18 cellular contexts compared by ENCODE assay signal in the genomic region with DNA sequence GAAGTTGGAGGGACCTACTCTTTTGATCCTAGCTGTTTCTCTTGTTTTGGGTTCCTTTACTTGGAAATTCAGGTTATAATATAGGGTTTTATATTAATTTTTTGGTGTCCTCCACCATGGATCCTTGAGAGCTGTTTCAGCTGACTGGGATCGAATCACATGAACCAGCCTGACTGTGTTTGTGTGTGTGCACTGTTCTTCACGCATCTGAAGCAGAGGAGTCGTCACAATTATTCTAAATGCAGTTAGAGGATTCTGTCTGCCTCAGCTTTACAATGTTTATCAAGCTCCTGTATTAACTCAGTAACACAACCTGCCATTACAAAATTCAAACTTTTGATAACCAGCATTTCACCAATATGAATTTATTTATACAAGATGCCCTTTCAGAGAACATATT.
DNase-seq lines count a peak whose midpoint lies in the region; ATAC-seq and TF ChIP-seq lines count a peak whose summit lies in the region.
"Had no signal": no experiment of that assay in that cellular context is flagged by ENCODE, and none has a peak within 500 bp of the region (broad histone marks: within the 10 kb centered on the region; RNA-seq: fewer than 3 reads in every experiment).

No MANE protein-coding gene starts in this region.

- H3K36me3 Mint-ChIP-seq in endodermal cell (ENCODE audit: low read depth) (no peaks in the 10 kb centered on the region), neural crest cell (ENCODE audit: low read depth) (peaks cover 1% of the 10 kb centered on the region), GM23338 (ENCODE audit: low read depth) (no peaks in the 10 kb centered on the region)

- H3K27ac ChIP-seq in endodermal cell (ENCODE audit: low read depth, low read length): peak overlapping the region; percentile 79
- H3K27ac ChIP-seq in tibial nerve: peak overlapping the region; percentile 51 to 83 (median 69)
- no peak overlapping the region for H3K27ac ChIP-seq in GM23338 (ENCODE audit: low read depth)
- H3K27ac ChIP-seq in stomach: no peak overlapping the region
- peak overlapping the region in 1 of 4 donors; percentile 36 for H3K27ac ChIP-seq in transverse colon
- H3K27ac ChIP-seq: Peyer's patch, SJCRH30 had no signal

- H3K4me3 Mint-ChIP-seq in endodermal cell (no peak overlapping the region), neural crest cell (peak overlapping the region; percentile 24), GM23338 (no peak overlapping the region)
- H3K4me3 Mint-ChIP-seq: B cell, CD14-positive monocyte had no signal

- no peaks in the 10 kb centered on the region for H3K9me2 ChIP-seq in GM23338 (ENCODE audit: insufficient read depth)

- in situ Hi-C loops in transverse colon (cut with MboI; ENCODE audit: low pct_ligation_motif_present in 1 of 4, low pct_unique_long_range_greater_than_20kb in 1 of 4, low sequenced_read_pairs in 3 of 4): no loop called here

- DNase-seq in NCI-H345 (lab: John Stamatoyannopoulos, UW) (peak; percentile 33), NCI-H345 treated with DMSO at 0.1 percent for 48 hours (lab: John Stamatoyannopoulos, UW; ENCODE audit: unreplicated experiment) (no peak), endodermal cell (no peak), neural crest cell (ENCODE audit: low read depth, low spot score) (no peak), tibial nerve (ENCODE audit: low spot score in 2 of 2) (no peak), GM23338 (ENCODE audit: low spot score) (no peak), stomach (no peak), transverse colon (no peak)
- DNase-seq: EL, GF-D8, Karpas-422, MV-4-11, NCI-H187, NCI-H524, Peyer's patch, SJCRH30 had no signal

- no peak for TF ChIP-seq POLR2A in tibial nerve (IDR thresholded peaks at IDR 0.05)
- TF ChIP-seq POLR2A in stomach (IDR thresholded peaks at IDR 0.05): no peak
- TF ChIP-seq POLR2A in transverse colon (IDR thresholded peaks at IDR 0.05): no peak

- intact Hi-C loops in stomach (cut with DNase I; ENCODE audit: low total_unique reads): no loop called here
- intact Hi-C loops in transverse colon (cut with DNase I; ENCODE audit: low total_unique reads): no loop called here

- WGBS in endodermal cell (ENCODE audit: insufficient coverage in 1 of 2, insufficient read length in 1 of 2), 2 experiments: 90% methylated on average over 3 of the region's 3 CpGs; no CpG with 5 or more reads in 1 of the 2 experiments
- 35 to 47% methylated on average over 3 of the region's 3 CpGs for WGBS in tibial nerve, 2 donors
- 57 to 73% (median 61%) methylated on average over 3 of the region's 3 CpGs for WGBS in stomach, 5 donors
- WGBS in transverse colon (ENCODE audit: low coverage in 1 of 2), 2 donors: 60 to 61% methylated on average over 1 to 3 of the region's 3 CpGs

- TF ChIP-seq EP300 in tibial nerve (IDR thresholded peaks at IDR 0.05) (no peak), stomach (IDR thresholded peaks at IDR 0.05) (no peak), transverse colon (IDR thresholded peaks at IDR 0.05; ENCODE audit: low read depth) (no peak)

- H3K27ac Mint-ChIP-seq in endodermal cell: no peak overlapping the region
- H3K27ac Mint-ChIP-seq in neural crest cell (ENCODE audit: unreplicated experiment): peak overlapping the region; percentile 97
- H3K27ac Mint-ChIP-seq in GM23338: no peak overlapping the region
- H3K27ac Mint-ChIP-seq: B cell, CD14-positive monocyte had no signal

- H3K9ac ChIP-seq in endodermal cell (ENCODE audit: extremely low read depth, low read length, poor library complexity, severe bottlenecking): no peak overlapping the region

- H3K79me2 ChIP-seq in GM23338 (replicated peaks; ENCODE audit: insufficient read depth): no peaks in the 10 kb centered on the region

- H3K27me3 ChIP-seq in endodermal cell (ENCODE audit: control insufficient read depth, insufficient read depth, low read length, poor library complexity, severe bottlenecking): no peaks in the 10 kb centered on the region
- H3K27me3 ChIP-seq in tibial nerve: no peaks in the 10 kb centered on the region
- H3K27me3 ChIP-seq in GM23338 (ENCODE audit: insufficient read depth): no peaks in the 10 kb centered on the region
- H3K27me3 ChIP-seq in stomach: no peaks in the 10 kb centered on the region
- no peaks in the 10 kb centered on the region for H3K27me3 ChIP-seq in transverse colon
- H3K27me3 ChIP-seq: Peyer's patch, SJCRH30 had no signal

- no peak for TF ChIP-seq CTCF in endodermal cell (conservative IDR thresholded peaks at IDR 0.05)
- TF ChIP-seq CTCF in neural crest cell (conservative IDR thresholded peaks at IDR 0.05): no peak
- TF ChIP-seq CTCF in tibial nerve (IDR thresholded peaks at IDR 0.05): no peak
- TF ChIP-seq CTCF in GM23338 (conservative IDR thresholded peaks at IDR 0.05; ENCODE audit: low read depth in 2 of 2): no peak
- TF ChIP-seq CTCF in stomach (IDR thresholded peaks at IDR 0.05): no peak
- TF ChIP-seq CTCF in transverse colon (IDR thresholded peaks at IDR 0.05): no peak

- peaks cover 12% of the 10 kb centered on the region for H3K4me1 ChIP-seq in endodermal cell (ENCODE audit: control insufficient read depth, insufficient read depth, low read length)
- H3K4me1 ChIP-seq in tibial nerve: peaks cover 0 to 41% (median 22%) of the 10 kb centered on the region in 4 donors
- peaks cover 50% of the 10 kb centered on the region for H3K4me1 ChIP-seq in GM23338 (ENCODE audit: insufficient read depth)
- peaks cover 0 to 10% (median 7%) of the 10 kb centered on the region in 4 donors for H3K4me1 ChIP-seq in stomach
- no peaks in the 10 kb centered on the region for H3K4me1 ChIP-seq in transverse colon
- H3K4me1 ChIP-seq: Peyer's patch had no signal

- no peak overlapping the region for H3K4me2 ChIP-seq in GM23338

- no peaks in the 10 kb centered on the region for H3K9me3 ChIP-seq in endodermal cell (ENCODE audit: control insufficient read depth, low read length)
- H3K9me3 ChIP-seq in tibial nerve: no peaks in the 10 kb centered on the region
- H3K9me3 ChIP-seq in stomach: no peaks in the 10 kb centered on the region
- H3K9me3 ChIP-seq in transverse colon: no peaks in the 10 kb centered on the region
- H3K9me3 ChIP-seq: Peyer's patch, SJCRH30 had no signal

- H3K9me3 Mint-ChIP-seq in endodermal cell: no peaks in the 10 kb centered on the region
- peaks cover 5% of the 10 kb centered on the region for H3K9me3 Mint-ChIP-seq in neural crest cell
- no peaks in the 10 kb centered on the region for H3K9me3 Mint-ChIP-seq in GM23338
- H3K9me3 Mint-ChIP-seq: CD14-positive monocyte had no signal

- H3K4me3 ChIP-seq in endodermal cell (ENCODE audit: low read length): no peak overlapping the region
- peak overlapping the region in 1 of 4 donors; percentile 2 for H3K4me3 ChIP-seq in tibial nerve
- H3K4me3 ChIP-seq in GM23338: no peak overlapping the region
- no peak overlapping the region for H3K4me3 ChIP-seq in stomach
- no peak overlapping the region for H3K4me3 ChIP-seq in transverse colon
- H3K4me3 ChIP-seq: Peyer's patch, SJCRH30 had no signal

- ATAC-seq in GM23338: no peak

- H3F3A ChIP-seq in GM23338 (replicated peaks; ENCODE audit: low read depth): no peaks in the 10 kb centered on the region

- H3K27me3 Mint-ChIP-seq in endodermal cell (ENCODE audit: insufficient read depth) (peaks cover 1% of the 10 kb centered on the region), neural crest cell (ENCODE audit: low read depth) (no peaks in the 10 kb centered on the region), GM23338 (ENCODE audit: insufficient read depth, low read depth, poor library complexity) (no peaks in the 10 kb centered on the region)
- H3K27me3 Mint-ChIP-seq: B cell had no signal

- peaks cover 54% of the 10 kb centered on the region for H3K4me1 Mint-ChIP-seq in endodermal cell
- peaks cover 71% of the 10 kb centered on the region for H3K4me1 Mint-ChIP-seq in neural crest cell
- H3K4me1 Mint-ChIP-seq in GM23338: peaks cover 55% of the 10 kb centered on the region
- H3K4me1 Mint-ChIP-seq: CD14-positive monocyte had no signal

- H4K20me1 ChIP-seq in GM23338 (replicated peaks; ENCODE audit: insufficient read depth): no peaks in the 10 kb centered on the region

- no peaks in the 10 kb centered on the region for H3K36me3 ChIP-seq in endodermal cell (ENCODE audit: control insufficient read depth, insufficient read depth, low read length)
- H3K36me3 ChIP-seq in tibial nerve: no peaks in the 10 kb centered on the region
- H3K36me3 ChIP-seq in GM23338 (ENCODE audit: insufficient read depth): no peaks in the 10 kb centered on the region
- no peaks in the 10 kb centered on the region for H3K36me3 ChIP-seq in stomach
- no peaks in the 10 kb centered on the region for H3K36me3 ChIP-seq in transverse colon
- H3K36me3 ChIP-seq: Peyer's patch, SJCRH30 had no signal

- H2AFZ ChIP-seq in GM23338: no peak overlapping the region

TF ChIP-seq in GM23338, 12 proteins besides CTCF, POLR2A, EP300 and RAD21 (continues in another document):
- no peak for TF ChIP-seq POLR2AphosphoS5 (IDR thresholded peaks at IDR 0.05; ENCODE audit: low read depth)
- TF ChIP-seq, protein P1, sequence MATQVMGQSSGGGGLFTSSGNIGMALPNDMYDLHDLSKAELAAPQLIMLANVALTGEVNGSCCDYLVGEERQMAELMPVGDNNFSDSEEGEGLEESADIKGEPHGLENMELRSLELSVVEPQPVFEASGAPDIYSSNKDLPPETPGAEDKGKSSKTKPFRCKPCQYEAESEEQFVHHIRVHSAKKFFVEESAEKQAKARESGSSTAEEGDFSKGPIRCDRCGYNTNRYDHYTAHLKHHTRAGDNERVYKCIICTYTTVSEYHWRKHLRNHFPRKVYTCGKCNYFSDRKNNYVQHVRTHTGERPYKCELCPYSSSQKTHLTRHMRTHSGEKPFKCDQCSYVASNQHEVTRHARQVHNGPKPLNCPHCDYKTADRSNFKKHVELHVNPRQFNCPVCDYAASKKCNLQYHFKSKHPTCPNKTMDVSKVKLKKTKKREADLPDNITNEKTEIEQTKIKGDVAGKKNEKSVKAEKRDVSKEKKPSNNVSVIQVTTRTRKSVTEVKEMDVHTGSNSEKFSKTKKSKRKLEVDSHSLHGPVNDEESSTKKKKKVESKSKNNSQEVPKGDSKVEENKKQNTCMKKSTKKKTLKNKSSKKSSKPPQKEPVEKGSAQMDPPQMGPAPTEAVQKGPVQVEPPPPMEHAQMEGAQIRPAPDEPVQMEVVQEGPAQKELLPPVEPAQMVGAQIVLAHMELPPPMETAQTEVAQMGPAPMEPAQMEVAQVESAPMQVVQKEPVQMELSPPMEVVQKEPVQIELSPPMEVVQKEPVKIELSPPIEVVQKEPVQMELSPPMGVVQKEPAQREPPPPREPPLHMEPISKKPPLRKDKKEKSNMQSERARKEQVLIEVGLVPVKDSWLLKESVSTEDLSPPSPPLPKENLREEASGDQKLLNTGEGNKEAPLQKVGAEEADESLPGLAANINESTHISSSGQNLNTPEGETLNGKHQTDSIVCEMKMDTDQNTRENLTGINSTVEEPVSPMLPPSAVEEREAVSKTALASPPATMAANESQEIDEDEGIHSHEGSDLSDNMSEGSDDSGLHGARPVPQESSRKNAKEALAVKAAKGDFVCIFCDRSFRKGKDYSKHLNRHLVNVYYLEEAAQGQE (IDR thresholded peaks at IDR 0.05; ENCODE audit: unreplicated experiment): no peak
- no peak for TF ChIP-seq NANOG (IDR thresholded peaks at IDR 0.05; ENCODE audit: borderline replicate concordance)
- TF ChIP-seq STAT1 (IDR thresholded peaks at IDR 0.05; ENCODE audit: unreplicated experiment): no peak
- TF ChIP-seq EZH2phosphoT487 (IDR thresholded peaks at IDR 0.05; ENCODE audit: unreplicated experiment): no peak
- TF ChIP-seq ZNF331 (CRISPR knock-in tag; IDR thresholded peaks at IDR 0.05; ENCODE audit: low read depth): no peak

Comparison
In these comparisons a context has a peak if more than half of its experiments do, and no peak if none do; other contexts are left out.
1. H3K27ac ChIP-seq: peak in endodermal cell (single experiment) and tibial nerve (4 of 4); none in GM23338 (single experiment) and stomach (0 of 5).